ENCODE assay signal across 8 cellular contexts in the genomic region with DNA sequence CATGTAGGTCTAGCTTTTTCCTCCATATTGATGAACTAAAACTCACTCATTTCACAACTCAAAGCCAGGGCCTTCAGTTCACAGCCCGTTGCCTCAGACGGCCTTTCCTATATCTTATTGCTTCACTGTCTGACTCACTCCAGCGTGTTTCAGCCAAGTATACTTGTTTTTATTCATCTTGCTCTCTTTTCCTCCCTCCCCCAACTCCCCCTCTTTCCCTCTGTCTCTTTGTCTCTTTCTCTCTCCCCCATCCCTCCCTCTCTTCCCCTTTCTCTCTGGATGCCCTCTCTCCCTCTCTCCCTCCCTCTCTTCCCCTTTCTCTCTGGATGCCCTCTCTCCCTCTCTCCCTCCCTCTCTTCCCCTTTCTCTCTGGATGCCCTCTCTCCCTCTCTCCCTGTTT. TPM values are rescaled to one million over a fixed set of nuclear protein-coding genes. Genes with fewer than 3 reads are reported as not detected.
DNase-seq lines count a peak whose midpoint lies in the region; ATAC-seq and TF ChIP-seq lines count a peak whose summit lies in the region.
"Not testable (repeated sequence)": the region's sequence is repeated elsewhere in the genome, so short reads cannot be mapped to it uniquely, and the experiment has no call there.

No MANE protein-coding gene starts in this region.

- H3K27ac ChIP-seq in mesodermal cell (ENCODE audit: low read depth, low read length, severe bottlenecking) (peak overlapping the region; percentile 10), uterus (peak overlapping the region; percentile 95 to 98)

- peak overlapping the region; percentile 16 to 35 for H3K4me3 Mint-ChIP-seq in activated T-cell treated with anti-CD3 and anti-CD28 coated beads, Interleukin-2, amount 50 U/mL, for 72 hours

- H3K27ac Mint-ChIP-seq in activated T-cell treated with anti-CD3 and anti-CD28 coated beads, Interleukin-2, amount 50 U/mL, for 72 hours, result peak overlapping the region; percentile 70

- peak; percentile 34 to 59 for ATAC-seq in activated T-cell treated with anti-CD3 and anti-CD28 coated beads, Interleukin-2, amount 50 U/mL, for 72 hours (replicated peaks in 1 of 2)
- ATAC-seq in Right ventricle myocardium inferior (peak; percentile 69), sciatic nerve (peak; percentile 84)

- not testable (repeated sequence) for H3K27me3 Mint-ChIP-seq in activated T-cell treated with anti-CD3 and anti-CD28 coated beads, Interleukin-2, amount 50 U/mL, for 72 hours (ENCODE audit: low read depth)

- not testable (repeated sequence) for H3K4me3 ChIP-seq in mesodermal cell (ENCODE audit: extremely low read depth, insufficient read depth, low read length, poor library complexity, severe bottlenecking)
- peak overlapping the region in 1 of 2 donors; percentile 2 for H3K4me3 ChIP-seq in uterus

- peaks cover 17 to 18% of the 10 kb centered on the region in 2 donors for H3K9me3 Mint-ChIP-seq in activated T-cell treated with anti-CD3 and anti-CD28 coated beads, Interleukin-2, amount 50 U/mL, for 72 hours

- TF ChIP-seq CTCF in uterus (IDR thresholded peaks at IDR 0.05), result not testable (repeated sequence)

- not testable (repeated sequence) for H3K27me3 ChIP-seq in uterus

- DNase-seq in GM04504 (ENCODE audit: low read depth), result peak; percentile 93
- peak; percentile 78 for DNase-seq in NOMO-1 treated with dmso at 0.1 percent for 144 hours (lab: John Stamatoyannopoulos, UW; ENCODE audit: unreplicated experiment)
- DNase-seq in activated T-cell treated with anti-CD3 and anti-CD28 coated beads, Interleukin-2, amount 50 U/mL, for 72 hours, result peak; percentile 27 to 30
- DNase-seq in dedifferentiated amniotic fluid mesenchymal stem cell (ENCODE audit: extremely low spot score), result peak; percentile 87
- not testable (repeated sequence) for DNase-seq in Right ventricle myocardium inferior (ENCODE audit: missing footprints)
- peak; percentile 62 for DNase-seq in sciatic nerve (ENCODE audit: low spot score)
- DNase-seq in uterus, result peak; percentile 66 to 88

- intact Hi-C loops in Right ventricle myocardium inferior (cut with DNase I); uterus (cut with DNase I; ENCODE audit: low total_unique reads): not testable (repeated sequence)
- intact Hi-C loops in sciatic nerve (cut with DNase I), result loop anchor here (5.0 kb wide), 1 partner anchor 148 kb away; no protein-coding TSS in a partner anchor

- H3K4me1 ChIP-seq in mesodermal cell (ENCODE audit: control insufficient read depth, insufficient read depth, low read length, poor library complexity, severe bottlenecking) (peaks cover 14% of the 10 kb centered on the region), uterus (peaks cover 6 to 13% of the 10 kb centered on the region in 2 donors)

- WGBS in mesodermal cell (ENCODE audit: insufficient coverage in 2 of 2), 2 experiments, result 74 to 87% methylated on average over 3 of the region's 3 CpGs

- not testable (repeated sequence) for H3K36me3 ChIP-seq in mesodermal cell (ENCODE audit: control insufficient read depth, insufficient read depth, low read length); uterus

- H3K36me3 Mint-ChIP-seq in activated T-cell treated with anti-CD3 and anti-CD28 coated beads, Interleukin-2, amount 50 U/mL, for 72 hours (ENCODE audit: insufficient read depth in 2 of 2), result peaks cover 5 to 11% of the 10 kb centered on the region in 2 donors

- peaks cover 21% of the 10 kb centered on the region for H3K4me1 Mint-ChIP-seq in activated T-cell treated with anti-CD3 and anti-CD28 coated beads, Interleukin-2, amount 50 U/mL, for 72 hours (ENCODE audit: low read depth)

- not testable (repeated sequence) for TF ChIP-seq POLR2A in uterus (IDR thresholded peaks at IDR 0.05)

- H3K9me3 ChIP-seq in mesodermal cell (ENCODE audit: control insufficient read depth, low read length); uterus: not testable (repeated sequence)

RNA-seq across cellular contexts. Expression of gene THBS2, which starts 38.9 kb away (rescaled TPM):
- not detected for total RNA-seq in activated T-cell treated with anti-CD3 and anti-CD28 coated beads, Interleukin-2, amount 50 U/mL, for 72 hours
- total RNA-seq in Right ventricle myocardium inferior, result 10.6 TPM
- 1.8 TPM for polyA plus RNA-seq in mesodermal cell (2013, experiment 1 of 2)
- 1.5 TPM for polyA plus RNA-seq in mesodermal cell (2013, experiment 2 of 2)
- 104 TPM for total RNA-seq in sciatic nerve
- 100 to 1,000 TPM in 2 of 4 donors, 10 to 100 TPM in 2; 84.0 to 224 (median 136) TPM for total RNA-seq in uterus

Comparison
In these comparisons a context has a peak if more than half of its experiments do, and no peak if none do; other contexts are left out.
1. RNA of gene THBS2, which starts 38.9 kb away (total RNA-seq): 84.0 to 224 TPM in uterus, 104 TPM in sciatic nerve (single experiment) and 10.6 TPM in Right ventricle myocardium inferior (single experiment); not detected in activated T-cell treated with anti-CD3 and anti-CD28 coated beads, Interleukin-2, amount 50 U/mL, for 72 hours; every median in the first group is over 10 times any median in the second.
2. Peak in every context shown above with its lines, with median percentiles within 50 percentile points of each other: ATAC-seq.